In the genomic region with DNA sequence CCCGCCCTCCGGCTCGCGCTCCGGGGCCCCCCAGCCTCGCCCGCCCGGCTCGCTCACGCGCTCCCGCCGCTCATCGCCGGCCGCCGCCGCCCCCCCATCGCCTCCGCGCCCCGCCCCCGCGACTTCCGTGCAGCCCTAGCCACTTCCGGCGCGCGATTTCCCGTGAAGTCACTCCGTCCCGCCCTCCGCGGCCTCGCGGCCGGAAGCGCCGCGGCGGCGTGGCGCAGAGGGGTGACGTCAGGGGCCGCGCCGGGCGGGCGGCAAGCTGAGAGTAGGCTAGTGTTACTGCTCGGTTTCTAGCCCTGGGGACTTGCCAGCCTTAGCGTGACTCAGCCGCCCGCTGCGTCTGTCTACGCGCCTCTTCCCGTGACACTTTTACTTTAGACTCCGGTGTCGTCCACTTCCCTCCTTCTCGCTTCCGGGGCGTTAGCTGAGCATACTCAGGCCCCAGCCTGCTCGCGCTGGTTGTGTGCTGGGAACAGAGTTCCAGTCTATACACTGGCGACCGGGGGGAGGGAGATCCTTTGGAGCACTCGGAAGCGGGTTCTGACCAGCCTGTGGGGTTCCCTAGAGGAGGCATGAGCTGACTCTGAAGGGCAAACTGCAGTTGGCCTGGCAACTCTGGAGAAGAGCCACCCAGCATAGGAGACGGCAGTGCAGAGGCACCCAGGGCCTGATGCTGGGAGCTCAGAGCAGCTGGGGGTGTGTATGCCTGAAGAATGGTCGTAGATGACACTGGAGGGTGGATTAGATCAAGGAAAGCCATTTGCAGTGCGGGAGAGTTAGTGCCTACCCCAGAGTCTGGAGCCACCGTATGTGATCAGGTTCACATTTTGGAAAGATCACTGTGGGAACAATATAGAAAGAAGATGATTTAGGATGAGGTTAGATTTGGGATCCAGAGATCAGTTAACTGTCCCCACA, we compare ENCODE assay signal across 1 cellular context.
TF ChIP-seq lines count a peak whose summit lies in the region.

PURB (minus strand) TSS at position 137 of the 924 bp plus-strand sequence. CDS start 182 bp downstream, outside the sequence.

TF ChIP-seq in SK-N-SH treated with all-trans-retinoic acid at 6 μM for 48 hours, 23 proteins besides CTCF, POLR2A, EP300 and RAD21 (continued from another document):
- TF ChIP-seq TSHZ2 (CRISPR knock-in tag; IDR thresholded peaks at IDR 0.05): no peak
